Comparison of ENCODE assay signal across 9 cellular contexts in the genomic region with DNA sequence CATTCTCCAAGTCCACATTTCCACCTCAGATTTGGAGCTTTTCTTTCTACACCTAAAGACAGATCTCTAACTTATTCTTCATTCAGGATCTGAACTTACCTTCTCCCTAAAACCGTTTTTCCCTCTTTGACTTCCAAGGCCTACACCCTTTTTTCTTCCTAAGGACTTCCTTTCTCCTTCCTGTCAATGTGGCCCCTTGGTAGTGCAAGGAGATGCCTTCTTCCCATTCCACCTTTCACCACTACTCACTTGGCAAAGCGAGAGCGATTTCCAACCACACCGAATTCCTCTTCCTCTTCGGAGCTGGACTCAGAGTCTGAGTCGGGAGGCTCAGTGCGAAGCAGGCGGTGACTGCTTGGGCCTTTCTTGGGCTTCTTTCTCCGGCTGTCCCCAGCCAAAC. TPM values are rescaled to one million over a fixed set of nuclear protein-coding genes. Genes with fewer than 3 reads are reported as not detected.
A peak's percentile ranks its signal among the peaks of the same experiment; 100 is the strongest.
DNase-seq lines count a peak whose midpoint lies in the region; ATAC-seq and TF ChIP-seq lines count a peak whose summit lies in the region.
"Had no signal": no experiment of that assay in that cellular context is flagged by ENCODE, and none has a peak within 500 bp of the region (broad histone marks: within the 10 kb centered on the region; RNA-seq: fewer than 3 reads in every experiment).

No MANE protein-coding gene starts in this region.

- peak overlapping the region; percentile 98 for H3K4me3 Mint-ChIP-seq in HFFc6

- peaks cover 53% of the 10 kb centered on the region for H3K4me1 ChIP-seq in body of pancreas
- peaks cover 23 to 26% of the 10 kb centered on the region in 2 donors for H3K4me1 ChIP-seq in mucosa of rectum (ENCODE audit: control insufficient read depth in 2 of 2, insufficient read depth in 2 of 2, low read length in 2 of 2)

- H3K36me3 ChIP-seq in body of pancreas (replicated peaks in 1 of 2; ENCODE audit: insufficient read depth in 1 of 2, low read depth in 2 of 2) (no peaks in the 10 kb centered on the region), mucosa of rectum (ENCODE audit: control insufficient read depth in 2 of 2, insufficient read depth in 2 of 2, low read length in 2 of 2) (peaks cover 18 to 32% of the 10 kb centered on the region in 2 donors)

- peak overlapping the region in 3 of 4 donors; percentile 16 to 87 (median 75) for H3K27ac ChIP-seq in body of pancreas
- no peak overlapping the region for H3K27ac ChIP-seq in mucosa of rectum (ENCODE audit: low read depth in 2 of 2, low read length in 2 of 2)

- H3K4me1 Mint-ChIP-seq in HFFc6 (ENCODE audit: low read depth) = peaks cover 29% of the 10 kb centered on the region

- peaks cover 3% of the 10 kb centered on the region; the same call in 1 of the 2 replicates for H3K27me3 Mint-ChIP-seq in HFFc6 (ENCODE audit: insufficient read depth)

- peaks cover 11% of the 10 kb centered on the region for H3K36me3 Mint-ChIP-seq in HFFc6 (ENCODE audit: low read depth)

- intact Hi-C loops in body of pancreas (cut with DNase I) = no loop called here

- CTCF ChIA-PET in AG04449 (lab: Yijun Ruan, JAX) = interaction anchor here (0.7 to 5.0 kb wide), 6 partner anchors 8 to 185 kb away, joined by 3 to 32 read pairs (median 3); no protein-coding TSS in a partner anchor

- no peak for TF ChIP-seq POLR2A in body of pancreas (IDR thresholded peaks at IDR 0.05)

- ATAC-seq in body of pancreas (no peak), GM19351 (IDR thresholded peaks at IDR 0.05; ENCODE audit: unreplicated experiment) (no peak)

- H3K27me3 ChIP-seq in body of pancreas = no peaks in the 10 kb centered on the region
- H3K27me3 ChIP-seq in mucosa of rectum (ENCODE audit: control insufficient read depth in 2 of 2, insufficient read depth in 2 of 2, low read length in 2 of 2) = no peaks in the 10 kb centered on the region

- DNase-seq in AG04449 (ENCODE audit: low read depth, low spot score) (no peak), HFFc6 (no peak), body of pancreas (no peak), EL (no peak), NCI-H345 treated with DMSO at 0.1 percent for 48 hours (lab: John Stamatoyannopoulos, UW; ENCODE audit: unreplicated experiment) (no peak), GM20000 (ENCODE audit: low spot score) (no peak)

- POLR2A ChIA-PET in AG04449 (lab: Yijun Ruan, JAX) = no interaction called here

- H3K27ac Mint-ChIP-seq in HFFc6 = peak overlapping the region; percentile 85

- H3K4me3 ChIP-seq in AG04449 (ENCODE audit: low read depth, low read length) (peak overlapping the region; percentile 91), body of pancreas (peak overlapping the region in 1 of 2 donors; percentile 77), mucosa of rectum (ENCODE audit: low read length in 2 of 2) (peak overlapping the region; percentile 89 to 94)

- H3K9ac ChIP-seq in mucosa of rectum (ENCODE audit: low read depth in 1 of 2, low read length in 2 of 2) = peak overlapping the region; percentile 96 to 97

- no peaks in the 10 kb centered on the region for H3K9me3 Mint-ChIP-seq in HFFc6

- no peak for TF ChIP-seq CTCF in AG04449 (IDR thresholded peaks at IDR 0.05; ENCODE audit: insufficient read depth, low read length, missing control alignments)
- TF ChIP-seq CTCF in HFFc6 (IDR thresholded peaks at IDR 0.05) = no peak
- TF ChIP-seq CTCF in body of pancreas (IDR thresholded peaks at IDR 0.05) = no peak
- TF ChIP-seq CTCF in GM20000 (IDR thresholded peaks at IDR 0.05; ENCODE audit: extremely low read depth, missing control alignments) = no peak

- WGBS in body of pancreas, 2 donors = 38 to 42% methylated on average over 9 of the region's 9 CpGs

- H3K9me3 ChIP-seq in body of pancreas = no peaks in the 10 kb centered on the region
- no peaks in the 10 kb centered on the region for H3K9me3 ChIP-seq in mucosa of rectum (ENCODE audit: control insufficient read depth in 2 of 2, low read length in 2 of 2)

RNA-seq across cellular contexts. Expression of a gene that starts 1.3 kb away (rescaled TPM):
- total RNA-seq in HFFc6 (2021; fragmentation: NEBNext Ultra II Directional; extraction: Animal tissue kit (Norgen Biotek cat#: 25700)) = 10 to 100 TPM; 60.6 to 69.7 (median 66.4) TPM
- 10 to 100 TPM; 36.9 to 40.7 TPM for total RNA-seq in body of pancreas

RNA-seq across cellular contexts. Expression of a gene that starts 46.0 kb away (rescaled TPM):
- under 1 TPM in 1 of 6 experiments, not detected in 5; 0.24 TPM for total RNA-seq in HFFc6 (2021; fragmentation: NEBNext Ultra II Directional; extraction: Animal tissue kit (Norgen Biotek cat#: 25700))
- not detected for total RNA-seq in body of pancreas
- total RNA-seq: dermis microvascular lymphatic vessel endothelial cell had no signal

RNA-seq across cellular contexts. Expression of a gene that starts 49.5 kb away (rescaled TPM):
- 10 to 100 TPM; 32.7 to 42.9 (median 41.5) TPM for total RNA-seq in HFFc6 (2021; fragmentation: NEBNext Ultra II Directional; extraction: Animal tissue kit (Norgen Biotek cat#: 25700))
- total RNA-seq in body of pancreas = 10 to 100 TPM; 22.8 to 33.0 TPM

Comparison
In these comparisons a context has a peak if more than half of its experiments do, and no peak if none do; other contexts are left out.
1. H3K27ac ChIP-seq: peak in body of pancreas (3 of 4); none in mucosa of rectum (0 of 2).